ENCODE assay signal across 8 cellular contexts in the genomic region with DNA sequence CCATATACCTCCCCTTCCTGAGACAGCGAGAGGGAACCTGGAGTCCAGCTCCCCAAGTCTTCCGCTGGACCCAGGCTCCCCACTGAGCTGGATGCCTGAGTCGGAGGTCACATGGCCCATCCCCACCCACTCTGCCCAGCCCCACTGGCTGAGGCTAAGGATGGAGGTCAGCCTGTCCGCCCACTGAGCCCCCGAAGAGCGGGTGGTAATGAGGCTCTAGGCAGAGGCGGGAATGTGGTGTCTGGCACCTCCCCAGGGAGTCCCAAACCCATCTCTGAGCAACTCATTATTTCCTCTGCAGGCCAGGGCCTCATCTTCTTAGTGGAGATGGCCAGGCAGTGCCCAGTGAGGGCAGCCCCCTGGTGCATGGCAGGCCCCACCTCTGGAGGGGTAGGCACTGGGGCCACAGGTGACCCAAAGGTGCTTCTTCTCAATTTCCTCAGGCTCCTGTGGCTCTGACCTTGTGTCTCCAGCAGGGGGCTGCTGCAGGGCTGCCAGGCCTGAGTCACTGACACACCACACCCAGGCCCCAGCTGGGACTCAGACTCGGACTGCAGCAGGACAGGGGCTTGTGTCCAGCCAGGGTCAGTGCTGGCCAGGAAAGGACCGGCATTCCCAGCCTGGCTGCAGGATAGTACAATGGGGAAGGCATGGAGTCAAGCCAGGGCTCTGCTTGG. TPM values are rescaled to one million over a fixed set of nuclear protein-coding genes. Genes with fewer than 3 reads are reported as not detected.
DNase-seq lines count a peak whose midpoint lies in the region; ATAC-seq and TF ChIP-seq lines count a peak whose summit lies in the region.

No MANE protein-coding gene starts in this region.

- H3K9me2 ChIP-seq in SK-N-SH: no peaks in the 10 kb centered on the region

- no peaks in the 10 kb centered on the region for H3K27me3 Mint-ChIP-seq in activated naive CD8-positive, alpha-beta T cell treated with anti-CD3 and anti-CD28 coated beads, Interleukin-2, amount 50 U/mL, for 24 hours

- H3K9me3 Mint-ChIP-seq in activated naive CD8-positive, alpha-beta T cell treated with anti-CD3 and anti-CD28 coated beads, Interleukin-2, amount 50 U/mL, for 24 hours: no peaks in the 10 kb centered on the region

- no peak for TF ChIP-seq EP300 in SK-N-SH (IDR thresholded peaks at IDR 0.05; ENCODE audit: borderline replicate concordance in 1 of 2, low read depth in 1 of 2, low read length in 1 of 2)

- H3K4me3 Mint-ChIP-seq in activated naive CD8-positive, alpha-beta T cell treated with anti-CD3 and anti-CD28 coated beads, Interleukin-2, amount 50 U/mL, for 24 hours: no peak overlapping the region

- peaks cover 34% of the 10 kb centered on the region for H3K4me1 Mint-ChIP-seq in activated naive CD8-positive, alpha-beta T cell treated with anti-CD3 and anti-CD28 coated beads, Interleukin-2, amount 50 U/mL, for 24 hours

- H2AFZ ChIP-seq in SK-N-SH (ENCODE audit: low read depth): no peak overlapping the region

- DNase-seq in Daoy (ENCODE audit: low read depth) (peak; percentile 66), SK-N-SH (peak; percentile 76), hepatic stellate cell (ENCODE audit: low spot score) (peak; percentile 96)
- peak; percentile 52 for DNase-seq in activated naive CD8-positive, alpha-beta T cell treated with anti-CD3 and anti-CD28 coated beads, Interleukin-2, amount 50 U/mL, for 24 hours
- DNase-seq in stimulated activated CD4-positive, alpha-beta T cell treated with anti-CD3 and anti-CD28 coated beads, Interleukin-15, amount 100 ng/mL, for 24 hours: peak; percentile 67

- H3F3A ChIP-seq in SK-N-SH (replicated peaks; ENCODE audit: insufficient read depth): no peaks in the 10 kb centered on the region

- peak; percentile 67 for TF ChIP-seq CTCF in SK-N-SH (IDR thresholded peaks at IDR 0.05)

- no peak overlapping the region for H3K27ac Mint-ChIP-seq in activated naive CD8-positive, alpha-beta T cell treated with anti-CD3 and anti-CD28 coated beads, Interleukin-2, amount 50 U/mL, for 24 hours

- no peaks in the 10 kb centered on the region for H3K27me3 ChIP-seq in SK-N-SH (ENCODE audit: insufficient read depth)

- peak; percentile 25; the same call in 1 of the 2 replicates for TF ChIP-seq RAD21 in SK-N-SH (IDR thresholded peaks at IDR 0.05; ENCODE audit: low read length)

- H3K27ac ChIP-seq in SK-N-SH (ENCODE audit: low read depth in 2 of 2, low read length in 1 of 2): no peak overlapping the region

- peak; percentile 51 for ATAC-seq in HG03175 (IDR thresholded peaks at IDR 0.05; ENCODE audit: unreplicated experiment)
- peak; percentile 44 for ATAC-seq in activated naive CD8-positive, alpha-beta T cell treated with anti-CD3 and anti-CD28 coated beads, Interleukin-2, amount 50 U/mL, for 24 hours
- no peak for ATAC-seq in HG03108 (IDR thresholded peaks at IDR 0.05; ENCODE audit: unreplicated experiment)
- ATAC-seq in HG03097 (IDR thresholded peaks at IDR 0.05; ENCODE audit: low FRiP score, unreplicated experiment): no peak

- POLR2A ChIA-PET in SK-N-SH (lab: Yijun Ruan, JAX): interaction anchor here (0.7 to 1.9 kb wide), 5 partner anchors 27 to 293 kb away, joined by 3 to 4 read pairs (median 3); no protein-coding TSS in a partner anchor

- no peak overlapping the region for H3K4me2 ChIP-seq in SK-N-SH

- peaks cover 16% of the 10 kb centered on the region for H4K20me1 ChIP-seq in SK-N-SH (ENCODE audit: insufficient read depth)

- peaks cover 0 to 29% of the 10 kb centered on the region in 2 experiments for H3K36me3 ChIP-seq in SK-N-SH (replicated peaks in 1 of 2; ENCODE audit: control insufficient read depth in 1 of 2, insufficient read depth in 2 of 2, low read length in 1 of 2)

- H3K9me3 ChIP-seq in SK-N-SH: no peaks in the 10 kb centered on the region

- H3K4me3 ChIP-seq in SK-N-SH (ENCODE audit: low read depth in 2 of 2, low read length in 1 of 2): no peak overlapping the region

- no peaks in the 10 kb centered on the region for H3K79me2 ChIP-seq in SK-N-SH (ENCODE audit: insufficient read depth)

- 40% methylated on average over 3 of the region's 9 CpGs for WGBS in SK-N-SH (ENCODE audit: low lambda C conversion rate)

- peaks cover 0 to 20% of the 10 kb centered on the region in 2 experiments; a peak in 1 of 4 replicates for H3K4me1 ChIP-seq in SK-N-SH (ENCODE audit: control insufficient read depth in 1 of 2, insufficient read depth in 2 of 2, low read depth in 1 of 2, low read length in 1 of 2)

- H3K9ac ChIP-seq in SK-N-SH: no peak overlapping the region

- CTCF ChIA-PET in SK-N-SH (lab: Yijun Ruan, JAX): interaction anchor here (0.5 to 12.2 kb wide), 65 partner anchors 8 to 1712 kb away, joined by 3 to 207 read pairs (median 6); partner anchors contain the start of gene PDE2A

- no peaks in the 10 kb centered on the region for H3K36me3 Mint-ChIP-seq in activated naive CD8-positive, alpha-beta T cell treated with anti-CD3 and anti-CD28 coated beads, Interleukin-2, amount 50 U/mL, for 24 hours (ENCODE audit: low read depth)

TF ChIP-seq in SK-N-SH, 30 proteins besides CTCF, POLR2A, EP300 and RAD21:
- TF ChIP-seq SMC3 (IDR thresholded peaks at IDR 0.05; ENCODE audit: low read depth, low read length): peak; percentile 43; the same call in 1 of the 2 replicates
- no peak for TF ChIP-seq TAF1 (IDR thresholded peaks at IDR 0.05; ENCODE audit: borderline replicate concordance, low read depth, low read length)

RNA-seq across cellular contexts. Expression of gene PDE2A, which starts 10.2 kb away (rescaled TPM):
- 0.09 and 0.23 TPM in 2 replicates for total RNA-seq in Daoy (2014; rRNA removed; shearing (Covaris generic))
- polyA plus RNA-seq in SK-N-SH (2012; rRNA removed): 0.32 and 0.43 TPM in 2 replicates
- 0.15 and 0.60 TPM in 2 replicates for polyA plus RNA-seq in SK-N-SH (2012; cell fraction: cytosol; rRNA removed)
- 0.85 and 1.0 TPM in 2 replicates for polyA plus RNA-seq in SK-N-SH (2012; cell fraction: nucleus; rRNA removed)

Comparison
In these comparisons a context has a peak if more than half of its experiments do, and no peak if none do; other contexts are left out.
1. ATAC-seq: peak in HG03175 (single experiment) and activated naive CD8-positive, alpha-beta T cell treated with anti-CD3 and anti-CD28 coated beads, Interleukin-2, amount 50 U/mL, for 24 hours (single experiment); none in HG03108 (single experiment) and HG03097 (single experiment).
2. Peak in every context shown above with its lines, with median percentiles within 50 percentile points of each other: DNase-seq.